ENCODE assay signal across 19 cellular contexts in the genomic region with DNA sequence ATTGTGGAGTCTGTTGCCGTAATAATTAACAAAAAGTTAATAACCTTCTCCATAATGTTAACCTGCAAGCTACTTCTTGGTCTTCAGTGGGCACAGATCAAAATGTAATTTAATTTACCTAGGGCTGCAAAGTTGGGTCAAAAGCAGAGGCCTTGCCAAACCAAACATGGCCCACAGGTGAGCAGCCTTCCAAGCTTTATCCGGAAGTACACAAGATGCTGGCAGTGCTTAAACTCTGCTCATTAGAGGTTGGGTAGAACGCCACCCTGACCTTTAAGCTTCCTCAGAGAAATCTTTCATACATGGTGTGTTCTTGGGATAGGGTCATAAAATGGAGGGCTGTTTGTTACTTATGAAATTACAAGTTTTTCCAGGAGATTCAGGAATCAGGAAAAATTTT. TPM values are rescaled to one million over a fixed set of nuclear protein-coding genes. Genes with fewer than 3 reads are reported as not detected.
DNase-seq lines count a peak whose midpoint lies in the region; ATAC-seq and TF ChIP-seq lines count a peak whose summit lies in the region.
"Had no signal": no experiment of that assay in that cellular context is flagged by ENCODE, and none has a peak within 500 bp of the region (broad histone marks: within the 10 kb centered on the region; RNA-seq: fewer than 3 reads in every experiment).

No MANE protein-coding gene starts in this region.

- no peaks in the 10 kb centered on the region for H3K9me3 ChIP-seq in transverse colon

- no peak overlapping the region for H3K4me3 ChIP-seq in transverse colon
- H3K4me3 ChIP-seq: GM23338 had no signal

- peaks cover 12% of the 10 kb centered on the region for H3K4me1 Mint-ChIP-seq in activated CD8-positive, alpha-beta T cell treated with anti-CD3 and anti-CD28 coated beads, Interleukin-2, amount 10 ng/mL, durations not matched to agents 7 days and 5 days (ENCODE audit: low read depth)

- in situ Hi-C loops in transverse colon (cut with MboI; ENCODE audit: low pct_ligation_motif_present in 1 of 4, low pct_unique_long_range_greater_than_20kb in 1 of 4, low sequenced_read_pairs in 3 of 4): no loop called here

- intact Hi-C loops in transverse colon (cut with DNase I; ENCODE audit: low total_unique reads): no loop called here

- no peaks in the 10 kb centered on the region for H3K27me3 ChIP-seq in layer of hippocampus (ENCODE audit: control insufficient read depth, insufficient read depth, low read length)
- H3K27me3 ChIP-seq in transverse colon: no peaks in the 10 kb centered on the region

- CTCF ChIA-PET in activated CD8-positive, alpha-beta T cell treated with anti-CD3 and anti-CD28 coated beads, Interleukin-2, amount 10 ng/mL, durations not matched to agents 7 days and 5 days (lab: Charles Lee): no interaction called here

- DNase-seq in NCI-H345 (lab: John Stamatoyannopoulos, UW) (peak; percentile 73), NCI-H345 treated with DMSO at 0.1 percent for 48 hours (lab: John Stamatoyannopoulos, UW; ENCODE audit: unreplicated experiment) (no peak), NCI-H69 (lab: John Stamatoyannopoulos, UW) (peak; percentile 90), transverse colon (peak; percentile 21), pons (ENCODE audit: low spot score) (no peak)
- no peak for DNase-seq in activated CD8-positive, alpha-beta T cell treated with anti-CD3 and anti-CD28 coated beads, Interleukin-2, amount 10 ng/mL, durations not matched to agents 7 days and 5 days
- DNase-seq: ACHN; activated CD8-positive, alpha-beta T cell treated with anti-CD3 and anti-CD28 coated beads for 36 hours; activated naive CD8-positive, alpha-beta T cell treated with anti-CD3 and anti-CD28 coated beads, Interleukin-2, amount 50 U/mL, for 24 hours; KBM-7; naive B cell; stimulated activated CD4-positive, alpha-beta T cell treated with anti-CD3 and anti-CD28 coated beads, Interleukin-12 subunit alpha, Interleukin-12 subunit beta, amount 100 ng/mL, for 4 hours; stimulated activated naive CD4-positive, alpha-beta T cell treated with Interleukin-2 at 50 U/mL for 16 hours; T-cell had no signal

- peak overlapping the region; percentile 13 for H3K27ac ChIP-seq in layer of hippocampus (ENCODE audit: low read depth, low read length)
- H3K27ac ChIP-seq in transverse colon: peak overlapping the region; percentile 4 to 59 (median 37)

- no peak for TF ChIP-seq CTCF in transverse colon (IDR thresholded peaks at IDR 0.05)

- H3K27me3 Mint-ChIP-seq in activated CD8-positive, alpha-beta T cell treated with anti-CD3 and anti-CD28 coated beads, Interleukin-2, amount 10 ng/mL, durations not matched to agents 7 days and 5 days (ENCODE audit: low read depth): peaks cover 34% of the 10 kb centered on the region

- H3K4me3 Mint-ChIP-seq in activated CD8-positive, alpha-beta T cell treated with anti-CD3 and anti-CD28 coated beads, Interleukin-2, amount 10 ng/mL, durations not matched to agents 7 days and 5 days: no peak overlapping the region
- H3K4me3 Mint-ChIP-seq: activated CD8-positive, alpha-beta T cell treated with anti-CD3 and anti-CD28 coated beads for 36 hours; activated naive CD8-positive, alpha-beta T cell treated with anti-CD3 and anti-CD28 coated beads, Interleukin-2, amount 50 U/mL, for 24 hours; activated T-helper 1 cell treated with anti-CD3 and anti-CD28 coated beads, Interleukin-12 subunit alpha, Interleukin-12 subunit beta, Interleukin-2, Interleukin-4 antibody, amounts not matched to agents 30 ng/mL and 10 ng/mL and 1 ng/mL, durations not matched to agents 14 hours and 24 hours and 36 hours; GM23338; naive B cell; T-cell had no signal

- 51 to 67% methylated on average over 1 to 3 of the region's 3 CpGs for WGBS in transverse colon (ENCODE audit: low coverage in 1 of 2), 2 donors

- H3K36me3 Mint-ChIP-seq in activated CD8-positive, alpha-beta T cell treated with anti-CD3 and anti-CD28 coated beads, Interleukin-2, amount 10 ng/mL, durations not matched to agents 7 days and 5 days (ENCODE audit: low read depth): peaks cover 2% of the 10 kb centered on the region
- H3K36me3 Mint-ChIP-seq: naive B cell, T-cell had no signal

- TF ChIP-seq EP300 in transverse colon (IDR thresholded peaks at IDR 0.05; ENCODE audit: low read depth): no peak

- POLR2A ChIA-PET in activated CD8-positive, alpha-beta T cell treated with anti-CD3 and anti-CD28 coated beads, Interleukin-2, amount 10 ng/mL, durations not matched to agents 7 days and 5 days (lab: Charles Lee): no interaction called here

- no peaks in the 10 kb centered on the region for H3K9me3 Mint-ChIP-seq in activated CD8-positive, alpha-beta T cell treated with anti-CD3 and anti-CD28 coated beads, Interleukin-2, amount 10 ng/mL, durations not matched to agents 7 days and 5 days (ENCODE audit: insufficient read depth)
- H3K9me3 Mint-ChIP-seq: activated CD8-positive, alpha-beta T cell treated with anti-CD3 and anti-CD28 coated beads for 36 hours; activated naive CD8-positive, alpha-beta T cell treated with anti-CD3 and anti-CD28 coated beads, Interleukin-2, amount 50 U/mL, for 24 hours; activated T-helper 1 cell treated with anti-CD3 and anti-CD28 coated beads, Interleukin-12 subunit alpha, Interleukin-12 subunit beta, Interleukin-2, Interleukin-4 antibody, amounts not matched to agents 30 ng/mL and 10 ng/mL and 1 ng/mL, durations not matched to agents 14 hours and 24 hours and 36 hours; GM23338; naive B cell; T-cell had no signal

- H3K36me3 ChIP-seq in transverse colon: no peaks in the 10 kb centered on the region

- TF ChIP-seq POLR2A in transverse colon (IDR thresholded peaks at IDR 0.05): no peak

- no peak for ATAC-seq in HG02884 (IDR thresholded peaks at IDR 0.05; ENCODE audit: unreplicated experiment)
- no peak for ATAC-seq in activated CD8-positive, alpha-beta T cell treated with anti-CD3 and anti-CD28 coated beads, Interleukin-2, amount 10 ng/mL, durations not matched to agents 7 days and 5 days
- ATAC-seq: activated CD8-positive, alpha-beta T cell treated with anti-CD3 and anti-CD28 coated beads for 36 hours; activated naive CD8-positive, alpha-beta T cell treated with anti-CD3 and anti-CD28 coated beads, Interleukin-2, amount 50 U/mL, for 24 hours; GM23338; T-cell had no signal

- H3K27ac Mint-ChIP-seq in activated CD8-positive, alpha-beta T cell treated with anti-CD3 and anti-CD28 coated beads, Interleukin-2, amount 10 ng/mL, durations not matched to agents 7 days and 5 days: no peak overlapping the region
- H3K27ac Mint-ChIP-seq: activated CD8-positive, alpha-beta T cell treated with anti-CD3 and anti-CD28 coated beads for 36 hours; activated naive CD8-positive, alpha-beta T cell treated with anti-CD3 and anti-CD28 coated beads, Interleukin-2, amount 50 U/mL, for 24 hours; activated T-helper 1 cell treated with anti-CD3 and anti-CD28 coated beads, Interleukin-12 subunit alpha, Interleukin-12 subunit beta, Interleukin-2, Interleukin-4 antibody, amounts not matched to agents 30 ng/mL and 10 ng/mL and 1 ng/mL, durations not matched to agents 14 hours and 24 hours and 36 hours; GM23338; naive B cell; progenitor cell of endocrine pancreas; T-cell had no signal

- peaks cover 0 to 85% (median 34%) of the 10 kb centered on the region in 4 donors for H3K4me1 ChIP-seq in transverse colon

RNA-seq across cellular contexts. Expression of gene EGLN3, which starts 7.4 kb away (rescaled TPM):
- 100 to 1,000 TPM in 1 of 4 donors, 10 to 100 TPM in 3; 10.7 to 125 (median 45.2) TPM for total RNA-seq in transverse colon
- total RNA-seq in activated CD8-positive, alpha-beta T cell treated with anti-CD3 and anti-CD28 coated beads, Interleukin-2, amount 10 ng/mL, durations not matched to agents 7 days and 5 days: 10 to 100 TPM; 12.7 to 13.7 TPM

Comparison
In these comparisons a context has a peak if more than half of its experiments do, and no peak if none do; other contexts are left out.
1. DNase-seq: peak in NCI-H345 (single experiment), NCI-H69 (single experiment) and transverse colon (single experiment); none in NCI-H345 treated with DMSO at 0.1 percent for 48 hours (single experiment), pons (single experiment) and activated CD8-positive, alpha-beta T cell treated with anti-CD3 and anti-CD28 coated beads, Interleukin-2, amount 10 ng/mL, durations not matched to agents 7 days and 5 days (single experiment).